In genomic region chr5:95081500-95082355, GRCh38 we compare ENCODE assay signal across 2 cellular contexts.
TF ChIP-seq lines count a peak whose summit lies in the region.

No MANE protein-coding gene starts in this region.

TF ChIP-seq in SK-N-SH treated with all-trans-retinoic acid at 6 μM for 48 hours, 23 proteins besides CTCF, POLR2A, EP300 and RAD21 (continued from another document):
- TF ChIP-seq POU6F1 (CRISPR knock-in tag; IDR thresholded peaks at IDR 0.05; ENCODE audit: borderline replicate concordance, low read depth) = no peak
- no peak for TF ChIP-seq GLIS3 (CRISPR knock-in tag; IDR thresholded peaks at IDR 0.05)
- TF ChIP-seq CSRNP3 (CRISPR knock-in tag; IDR thresholded peaks at IDR 0.05) = no peak
- TF ChIP-seq CSDC2 (CRISPR knock-in tag; IDR thresholded peaks at IDR 0.05) = no peak
- no peak for TF ChIP-seq PPARA (CRISPR knock-in tag; IDR thresholded peaks at IDR 0.05; ENCODE audit: borderline replicate concordance)
- TF ChIP-seq SNAI2 (CRISPR knock-in tag; IDR thresholded peaks at IDR 0.05) = no peak
- no peak for TF ChIP-seq ARNTL (CRISPR knock-in tag; IDR thresholded peaks at IDR 0.05; ENCODE audit: borderline replicate concordance, low read depth)
- TF ChIP-seq ZFP3 (CRISPR knock-in tag; IDR thresholded peaks at IDR 0.05) = no peak
- no peak for TF ChIP-seq CREB5 (CRISPR knock-in tag; IDR thresholded peaks at IDR 0.05; ENCODE audit: low read depth)
- no peak for TF ChIP-seq TOX (CRISPR knock-in tag; IDR thresholded peaks at IDR 0.05; ENCODE audit: borderline replicate concordance)
- no peak for TF ChIP-seq ZNF565 (CRISPR knock-in tag; conservative IDR thresholded peaks at IDR 0.05; ENCODE audit: low read depth)
- no peak for TF ChIP-seq RARB (CRISPR knock-in tag; IDR thresholded peaks at IDR 0.05)
- TF ChIP-seq ISL1 (CRISPR knock-in tag; IDR thresholded peaks at IDR 0.05) = no peak
TF ChIP-seq in SK-N-SH treated with all-trans-retinoic acid at 6 μM for 48 hours: peak in this region for 0.

TF ChIP-seq in H1, 55 proteins besides CTCF, POLR2A, EP300 and RAD21 (continued from another document):
- TF ChIP-seq CHD7 (IDR thresholded peaks at IDR 0.05; ENCODE audit: insufficient replicate concordance, low read length) (no peak), SIN3A (conservative IDR thresholded peaks at IDR 0.05 in 1 of 2, IDR thresholded peaks at IDR 0.05 in 1 of 2; ENCODE audit: low read depth in 1 of 2, low read length in 2 of 2) (no peak), CREB1 (IDR thresholded peaks at IDR 0.05) (no peak), JUN (IDR thresholded peaks at IDR 0.05; ENCODE audit: low read depth, low read length) (no peak), CTBP2 (IDR thresholded peaks at IDR 0.05; ENCODE audit: borderline replicate concordance, insufficient read depth, insufficient read length, low read length) (no peak), USF2 (IDR thresholded peaks at IDR 0.05; ENCODE audit: low read length) (no peak), EZH2 (IDR thresholded peaks at IDR 0.05; ENCODE audit: low read depth, low read length, severe bottlenecking) (no peak), CEBPB (IDR thresholded peaks at IDR 0.05; ENCODE audit: low read depth, low read length) (no peak), RBBP5 (IDR thresholded peaks at IDR 0.05; ENCODE audit: borderline replicate concordance, low read depth, low read length) (no peak), HDAC2 (IDR thresholded peaks at IDR 0.05; ENCODE audit: borderline replicate concordance in 1 of 2, low read depth in 2 of 2, low read length in 2 of 2) (no peak), CBX8 (IDR thresholded peaks at IDR 0.05; ENCODE audit: borderline replicate concordance, low read depth, low read length) (no peak), TAF1 (IDR thresholded peaks at IDR 0.05; ENCODE audit: low read depth, low read length) (no peak), YY1 (IDR thresholded peaks at IDR 0.05; ENCODE audit: low read depth, low read length) (no peak), TAF7 (optimal IDR thresholded peaks at IDR 0.05; ENCODE audit: borderline replicate concordance, low read depth, low read length) (no peak), SUZ12 (IDR thresholded peaks at IDR 0.05; ENCODE audit: low read length) (no peak), RNF2 (IDR thresholded peaks at IDR 0.05; ENCODE audit: borderline replicate concordance, low read depth, low read length, missing control alignments, poor library complexity, severe bottlenecking) (no peak), EGR1 (IDR thresholded peaks at IDR 0.05; ENCODE audit: borderline replicate concordance, low read depth, low read length) (no peak), CBX5 (IDR thresholded peaks at IDR 0.05; ENCODE audit: low read depth, low read length) (no peak)
